8 cellular contexts compared by ENCODE assay signal in the genomic region with DNA sequence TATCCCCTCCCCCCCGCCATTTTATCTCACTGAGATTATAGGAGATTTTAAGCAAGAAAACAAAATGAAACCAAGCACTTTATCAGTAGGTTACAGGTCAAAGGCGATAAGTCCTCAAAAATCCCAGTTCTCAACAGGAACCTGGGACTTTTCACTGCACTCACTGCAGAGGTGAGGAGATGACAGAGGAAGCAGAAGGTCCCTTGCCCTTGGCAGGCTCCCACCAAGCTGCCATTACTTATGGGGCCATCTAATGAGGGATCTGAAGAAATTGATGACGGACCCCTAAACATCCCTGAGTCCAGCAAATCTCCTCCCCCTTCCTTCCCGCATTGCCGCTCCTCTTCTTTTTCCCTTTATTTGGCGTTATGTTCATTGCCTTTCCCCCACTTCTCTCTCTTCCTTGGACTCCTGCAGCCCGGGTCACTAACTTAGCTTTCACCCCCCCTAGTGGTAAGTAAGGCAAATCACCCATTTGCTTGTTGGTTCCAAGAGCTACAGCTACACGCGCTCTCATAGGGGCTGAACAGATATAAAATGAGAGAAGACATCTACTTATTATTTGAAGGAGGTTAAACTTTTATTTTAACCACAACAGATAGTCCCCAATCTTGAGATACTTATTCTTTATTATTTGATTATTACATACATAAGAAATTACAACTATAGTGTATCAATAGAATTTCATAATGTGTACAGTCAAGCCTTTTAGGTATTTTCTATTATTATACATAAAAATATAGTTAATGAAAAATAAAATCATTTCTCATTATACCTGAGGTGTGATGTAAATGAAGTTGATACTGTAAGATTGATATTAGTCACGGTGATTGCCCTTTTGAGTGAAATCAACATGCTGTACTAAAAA. TPM values are rescaled to one million over a fixed set of nuclear protein-coding genes. Genes with fewer than 3 reads are reported as not detected.
A peak's percentile ranks its signal among the peaks of the same experiment; 100 is the strongest.
DNase-seq lines count a peak whose midpoint lies in the region; ATAC-seq, FAIRE-seq and TF ChIP-seq lines count a peak whose summit lies in the region.

No MANE protein-coding gene starts in this region.

- no peak overlapping the region for H3K4me3 ChIP-seq in ovary

- TF ChIP-seq POLR2A in ovary (IDR thresholded peaks at IDR 0.05), result no peak

- TF ChIP-seq CTCF in WTC11 (IDR thresholded peaks at IDR 0.05) (peak; percentile 64), ovary (IDR thresholded peaks at IDR 0.05) (peak; percentile 27 to 71 (median 63))

- no peaks in the 10 kb centered on the region for H3K9me3 ChIP-seq in ovary

- 19 to 23% (median 22%) methylated on average over 10 of the region's 10 CpGs for WGBS in ovary, 3 donors

- CTCF ChIA-PET in WTC11 (lab: Charles Lee), result interaction anchor here (0.6 to 2.6 kb wide), 33 partner anchors 9 to 701 kb away, joined by 3 to 28 read pairs (median 3); a partner anchor contains a TSS

- H3K4me1 ChIP-seq in ovary (ENCODE audit: insufficient read depth), result peaks cover 4% of the 10 kb centered on the region

- DNase-seq in DMS53 treated with DMSO at 0.1 percent for 48 hours (lab: John Stamatoyannopoulos, UW; ENCODE audit: unreplicated experiment) (peak; percentile 22), NCI-H2171 treated with DMSO at 0.1 percent for 48 hours (lab: John Stamatoyannopoulos, UW) (peak; percentile 71), WTC11 (ENCODE audit: low spot score) (peak; percentile 24), frontal cortex (ENCODE audit: low spot score in 2 of 2) (peak; percentile 9 to 60), ovary (peak; percentile 22 to 51 (median 36)), islet precursor cell (no peak)

- POLR2A ChIA-PET in WTC11 (lab: Charles Lee), result interaction anchor here (0.7 kb wide), 2 partner anchors 85 to 104 kb away, joined by 3 to 6 read pairs; a partner anchor contains a TSS

- no peaks in the 10 kb centered on the region for H3K9me3 Mint-ChIP-seq in WTC11

- peaks cover 19% of the 10 kb centered on the region for H3K4me1 Mint-ChIP-seq in WTC11

- intact Hi-C loops in ovary (cut with DNase I), result no loop called here

- TF ChIP-seq EP300 in ovary (IDR thresholded peaks at IDR 0.05), result no peak

- H3K27me3 Mint-ChIP-seq in WTC11 (ENCODE audit: low read depth), result no peaks in the 10 kb centered on the region; the same call in 1 of the 2 replicates

- no peak overlapping the region for H3K27ac Mint-ChIP-seq in WTC11

- ATAC-seq in GM19328 (IDR thresholded peaks at IDR 0.05; ENCODE audit: unreplicated experiment), result peak; percentile 97
- ATAC-seq in HG03159 (IDR thresholded peaks at IDR 0.05; ENCODE audit: unreplicated experiment), result peak; percentile 98
- ATAC-seq in WTC11, result peak; percentile 95

- H3K36me3 Mint-ChIP-seq in WTC11, result no peaks in the 10 kb centered on the region

- no peak overlapping the region for H3K4me3 Mint-ChIP-seq in WTC11

- no peaks in the 10 kb centered on the region for H3K36me3 ChIP-seq in ovary

- peak; percentile 87 for FAIRE-seq in frontal cortex (lab: Jason Lieb, UNC)

- no peak overlapping the region for H3K27ac ChIP-seq in ovary

- no peaks in the 10 kb centered on the region for H3K27me3 ChIP-seq in ovary

TF ChIP-seq in WTC11, 78 proteins besides CTCF, POLR2A, EP300 and RAD21:
- TF ChIP-seq, protein P1, sequence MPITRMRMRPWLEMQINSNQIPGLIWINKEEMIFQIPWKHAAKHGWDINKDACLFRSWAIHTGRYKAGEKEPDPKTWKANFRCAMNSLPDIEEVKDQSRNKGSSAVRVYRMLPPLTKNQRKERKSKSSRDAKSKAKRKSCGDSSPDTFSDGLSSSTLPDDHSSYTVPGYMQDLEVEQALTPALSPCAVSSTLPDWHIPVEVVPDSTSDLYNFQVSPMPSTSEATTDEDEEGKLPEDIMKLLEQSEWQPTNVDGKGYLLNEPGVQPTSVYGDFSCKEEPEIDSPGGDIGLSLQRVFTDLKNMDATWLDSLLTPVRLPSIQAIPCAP (CRISPR knock-in tag; IDR thresholded peaks at IDR 0.05), result no peak
- TF ChIP-seq, protein P2, sequence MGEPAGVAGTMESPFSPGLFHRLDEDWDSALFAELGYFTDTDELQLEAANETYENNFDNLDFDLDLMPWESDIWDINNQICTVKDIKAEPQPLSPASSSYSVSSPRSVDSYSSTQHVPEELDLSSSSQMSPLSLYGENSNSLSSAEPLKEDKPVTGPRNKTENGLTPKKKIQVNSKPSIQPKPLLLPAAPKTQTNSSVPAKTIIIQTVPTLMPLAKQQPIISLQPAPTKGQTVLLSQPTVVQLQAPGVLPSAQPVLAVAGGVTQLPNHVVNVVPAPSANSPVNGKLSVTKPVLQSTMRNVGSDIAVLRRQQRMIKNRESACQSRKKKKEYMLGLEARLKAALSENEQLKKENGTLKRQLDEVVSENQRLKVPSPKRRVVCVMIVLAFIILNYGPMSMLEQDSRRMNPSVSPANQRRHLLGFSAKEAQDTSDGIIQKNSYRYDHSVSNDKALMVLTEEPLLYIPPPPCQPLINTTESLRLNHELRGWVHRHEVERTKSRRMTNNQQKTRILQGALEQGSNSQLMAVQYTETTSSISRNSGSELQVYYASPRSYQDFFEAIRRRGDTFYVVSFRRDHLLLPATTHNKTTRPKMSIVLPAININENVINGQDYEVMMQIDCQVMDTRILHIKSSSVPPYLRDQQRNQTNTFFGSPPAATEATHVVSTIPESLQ (CRISPR knock-in tag; IDR thresholded peaks at IDR 0.05), result no peak
- TF ChIP-seq IRF2 (CRISPR knock-in tag; IDR thresholded peaks at IDR 0.05; ENCODE audit: borderline replicate concordance, low read depth) (no peak), ZNF121 (CRISPR knock-in tag; IDR thresholded peaks at IDR 0.05) (no peak), RORB (CRISPR knock-in tag; IDR thresholded peaks at IDR 0.05) (no peak), GTF2I (CRISPR knock-in tag; conservative IDR thresholded peaks at IDR 0.05) (no peak), KAT7 (CRISPR knock-in tag; IDR thresholded peaks at IDR 0.05; ENCODE audit: borderline replicate concordance) (no peak), SMAD4 (CRISPR knock-in tag; IDR thresholded peaks at IDR 0.05) (no peak), ZNF219 (CRISPR knock-in tag; IDR thresholded peaks at IDR 0.05; ENCODE audit: borderline replicate concordance) (no peak), ZNF263 (CRISPR knock-in tag; IDR thresholded peaks at IDR 0.05; ENCODE audit: low read depth) (no peak), SMAD3 (CRISPR knock-in tag; IDR thresholded peaks at IDR 0.05; ENCODE audit: borderline replicate concordance) (no peak), ESRRA (CRISPR knock-in tag; IDR thresholded peaks at IDR 0.05; ENCODE audit: borderline replicate concordance) (no peak), ZNF423 (CRISPR knock-in tag; IDR thresholded peaks at IDR 0.05) (no peak), RELA (CRISPR knock-in tag; IDR thresholded peaks at IDR 0.05; ENCODE audit: borderline replicate concordance) (no peak), ZNF396 (CRISPR knock-in tag; IDR thresholded peaks at IDR 0.05; ENCODE audit: borderline replicate concordance) (no peak), EMX1 (CRISPR knock-in tag; IDR thresholded peaks at IDR 0.05) (no peak), JUN (CRISPR knock-in tag; IDR thresholded peaks at IDR 0.05) (no peak), HMGA2 (CRISPR knock-in tag; IDR thresholded peaks at IDR 0.05) (no peak)
- TF ChIP-seq, protein P3, sequence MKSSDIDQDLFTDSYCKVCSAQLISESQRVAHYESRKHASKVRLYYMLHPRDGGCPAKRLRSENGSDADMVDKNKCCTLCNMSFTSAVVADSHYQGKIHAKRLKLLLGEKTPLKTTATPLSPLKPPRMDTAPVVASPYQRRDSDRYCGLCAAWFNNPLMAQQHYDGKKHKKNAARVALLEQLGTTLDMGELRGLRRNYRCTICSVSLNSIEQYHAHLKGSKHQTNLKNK (CRISPR knock-in tag; IDR thresholded peaks at IDR 0.05), result no peak
- TF ChIP-seq, protein P4, sequence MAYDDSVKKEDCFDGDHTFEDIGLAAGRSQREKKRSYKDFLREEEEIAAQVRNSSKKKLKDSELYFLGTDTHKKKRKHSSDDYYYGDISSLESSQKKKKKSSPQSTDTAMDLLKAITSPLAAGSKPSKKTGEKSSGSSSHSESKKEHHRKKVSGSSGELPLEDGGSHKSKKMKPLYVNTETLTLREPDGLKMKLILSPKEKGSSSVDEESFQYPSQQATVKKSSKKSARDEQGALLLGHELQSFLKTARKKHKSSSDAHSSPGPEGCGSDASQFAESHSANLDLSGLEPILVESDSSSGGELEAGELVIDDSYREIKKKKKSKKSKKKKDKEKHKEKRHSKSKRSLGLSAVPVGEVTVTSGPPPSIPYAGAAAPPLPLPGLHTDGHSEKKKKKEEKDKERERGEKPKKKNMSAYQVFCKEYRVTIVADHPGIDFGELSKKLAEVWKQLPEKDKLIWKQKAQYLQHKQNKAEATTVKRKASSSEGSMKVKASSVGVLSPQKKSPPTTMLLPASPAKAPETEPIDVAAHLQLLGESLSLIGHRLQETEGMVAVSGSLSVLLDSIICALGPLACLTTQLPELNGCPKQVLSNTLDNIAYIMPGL (CRISPR knock-in tag; IDR thresholded peaks at IDR 0.05), result no peak

RNA-seq across cellular contexts. Expression of a gene that starts 52.0 kb away (rescaled TPM):
- total RNA-seq in WTC11 (2021) (115 to 130 TPM (median 125 TPM) in 3 replicates), frontal cortex (97.4 TPM), ovary (100 to 1,000 TPM in 2 of 7 donors, 10 to 100 TPM in 5; 72.6 to 136 (median 76.8) TPM)
- polyA plus RNA-seq in ovary, result 100 to 1,000 TPM in 1 of 2 donors, 10 to 100 TPM in 1; 72.5 to 108 TPM
